Comparison of ENCODE assay signal across 23 cellular contexts in genomic region chr4:108140328-108140727, GRCh38. TPM values are rescaled to one million over a fixed set of nuclear protein-coding genes. Genes with fewer than 3 reads are reported as not detected.
A peak's percentile ranks its signal among the peaks of the same experiment; 100 is the strongest.
DNase-seq lines count a peak whose midpoint lies in the region; ATAC-seq and TF ChIP-seq lines count a peak whose summit lies in the region.
"Had no signal": no experiment of that assay in that cellular context is flagged by ENCODE, and none has a peak within 500 bp of the region (broad histone marks: within the 10 kb centered on the region; RNA-seq: fewer than 3 reads in every experiment).

No MANE protein-coding gene starts in this region.

- ATAC-seq in activated T-cell treated with anti-CD3 and anti-CD28 coated beads, Interleukin-2, amount 50 U/mL, for 72 hours (replicated peaks in 1 of 2) = no peak
- ATAC-seq in activated CD8-positive, alpha-beta T cell treated with anti-CD3 and anti-CD28 coated beads, Interleukin-2, amount 10 ng/mL, durations not matched to agents 7 days and 5 days = no peak
- ATAC-seq: HCT116, left lobe of liver, pancreas, right cardiac atrium had no signal

- no peak for DNase-seq in activated T-cell treated with anti-CD3 and anti-CD28 coated beads, Interleukin-2, amount 50 U/mL, for 72 hours
- DNase-seq in activated T-cell treated with anti-CD3 and anti-CD28 coated beads for 4 hours (no peak), nephron progenitor cell (no peak), GM10266 (ENCODE audit: extremely low spot score) (no peak), AML-193 (lab: John Stamatoyannopoulos, UW) (no peak), NCI-H2171 (lab: John Stamatoyannopoulos, UW) (no peak)
- DNase-seq in CD8-positive, alpha-beta memory T cell = peak in 1 of 5 donors; percentile 67
- DNase-seq in activated CD8-positive, alpha-beta T cell treated with anti-CD3 and anti-CD28 coated beads, Interleukin-2, amount 10 ng/mL, durations not matched to agents 7 days and 5 days = no peak
- DNase-seq: activated gamma-delta T cell treated with Interleukin-2 at 50 U/mL for 16 hours, cerebellar nuclear complex, foreskin fibroblast, GF-D8, mesendoderm, MG63, naive B cell, NCI-H1436 treated with DMSO at 0.1 percent for 48 hours, NCI-H510A treated with DMSO at 0.1 percent for 48 hours, pancreas, right cardiac atrium, substantia nigra, T-helper 9 cell had no signal

- H3K4me3 ChIP-seq in CD8-positive, alpha-beta memory T cell (ENCODE audit: low read length) = no peak overlapping the region
- H3K4me3 ChIP-seq: MG63, pancreas had no signal

- CTCF ChIA-PET in CD8-positive, alpha-beta memory T cell (lab: Charles Lee) = no interaction called here
- CTCF ChIA-PET in activated CD8-positive, alpha-beta T cell treated with anti-CD3 and anti-CD28 coated beads, Interleukin-2, amount 10 ng/mL, durations not matched to agents 7 days and 5 days (lab: Charles Lee) = interaction anchor here (0.9 to 1.9 kb wide), 3 partner anchors 20 to 432 kb away, joined by 3 to 7 read pairs (median 4); no protein-coding TSS in a partner anchor

- peaks cover 94% of the 10 kb centered on the region for H3K4me1 ChIP-seq in CD8-positive, alpha-beta memory T cell (ENCODE audit: insufficient read depth, low read length)
- H3K4me1 ChIP-seq: pancreas had no signal

- TF ChIP-seq CTCF in nephron progenitor cell (IDR thresholded peaks at IDR 0.05) (no peak), GM10266 (IDR thresholded peaks at IDR 0.05; ENCODE audit: control insufficient read depth, insufficient read depth, low read depth, missing control alignments) (no peak)

- peak overlapping the region; percentile 96 for H3K27ac Mint-ChIP-seq in activated T-cell treated with anti-CD3 and anti-CD28 coated beads, Interleukin-2, amount 50 U/mL, for 72 hours
- H3K27ac Mint-ChIP-seq in CD8-positive, alpha-beta memory T cell = peak overlapping the region in 6 of 8 donors; percentile 13 to 78 (median 56)
- peak overlapping the region; percentile 82 for H3K27ac Mint-ChIP-seq in activated CD8-positive, alpha-beta T cell treated with anti-CD3 and anti-CD28 coated beads, Interleukin-2, amount 10 ng/mL, durations not matched to agents 7 days and 5 days
- peak overlapping the region; percentile 68 for H3K27ac Mint-ChIP-seq in nephron progenitor cell

- H3K36me3 Mint-ChIP-seq in activated T-cell treated with anti-CD3 and anti-CD28 coated beads, Interleukin-2, amount 50 U/mL, for 72 hours (ENCODE audit: insufficient read depth in 2 of 2) = peaks cover 5 to 6% of the 10 kb centered on the region in 2 donors
- H3K36me3 Mint-ChIP-seq in CD8-positive, alpha-beta memory T cell = peaks cover 0 to 6% (median 3%) of the 10 kb centered on the region in 3 donors
- peaks cover 48% of the 10 kb centered on the region for H3K36me3 Mint-ChIP-seq in activated CD8-positive, alpha-beta T cell treated with anti-CD3 and anti-CD28 coated beads, Interleukin-2, amount 10 ng/mL, durations not matched to agents 7 days and 5 days (ENCODE audit: low read depth)
- H3K36me3 Mint-ChIP-seq in nephron progenitor cell (ENCODE audit: low read depth) = peaks cover 5% of the 10 kb centered on the region
- H3K36me3 Mint-ChIP-seq: naive B cell had no signal

- POLR2A ChIA-PET in CD8-positive, alpha-beta memory T cell (lab: Charles Lee) = no interaction called here
- POLR2A ChIA-PET in activated CD8-positive, alpha-beta T cell treated with anti-CD3 and anti-CD28 coated beads, Interleukin-2, amount 10 ng/mL, durations not matched to agents 7 days and 5 days (lab: Charles Lee) = interaction anchor here (0.7 to 3.1 kb wide), 6 partner anchors 11 to 105 kb away, joined by 3 to 15 read pairs (median 6); no protein-coding TSS in a partner anchor

- H3K9me3 ChIP-seq in CD8-positive, alpha-beta memory T cell (ENCODE audit: low read length) = no peaks in the 10 kb centered on the region
- H3K9me3 ChIP-seq: MG63, pancreas had no signal

- H3K4me3 Mint-ChIP-seq in activated T-cell treated with anti-CD3 and anti-CD28 coated beads, Interleukin-2, amount 50 U/mL, for 72 hours = peak overlapping the region; percentile 84 to 95
- peak overlapping the region in 4 of 7 donors; percentile 9 to 35 (median 34) for H3K4me3 Mint-ChIP-seq in CD8-positive, alpha-beta memory T cell
- peak overlapping the region; percentile 69 for H3K4me3 Mint-ChIP-seq in activated CD8-positive, alpha-beta T cell treated with anti-CD3 and anti-CD28 coated beads, Interleukin-2, amount 10 ng/mL, durations not matched to agents 7 days and 5 days
- peak overlapping the region; percentile 28 for H3K4me3 Mint-ChIP-seq in nephron progenitor cell
- H3K4me3 Mint-ChIP-seq: naive B cell had no signal

- H3K27me3 Mint-ChIP-seq in activated T-cell treated with anti-CD3 and anti-CD28 coated beads, Interleukin-2, amount 50 U/mL, for 72 hours (ENCODE audit: low read depth) = no peaks in the 10 kb centered on the region
- peaks cover under 1 to 1% of the 10 kb centered on the region in 2 donors for H3K27me3 Mint-ChIP-seq in CD8-positive, alpha-beta memory T cell
- no peaks in the 10 kb centered on the region for H3K27me3 Mint-ChIP-seq in activated CD8-positive, alpha-beta T cell treated with anti-CD3 and anti-CD28 coated beads, Interleukin-2, amount 10 ng/mL, durations not matched to agents 7 days and 5 days (ENCODE audit: low read depth)
- no peaks in the 10 kb centered on the region for H3K27me3 Mint-ChIP-seq in nephron progenitor cell (ENCODE audit: low read depth, poor library complexity)
- H3K27me3 Mint-ChIP-seq: naive B cell had no signal

- H3K4me1 Mint-ChIP-seq in activated T-cell treated with anti-CD3 and anti-CD28 coated beads, Interleukin-2, amount 50 U/mL, for 72 hours (ENCODE audit: low read depth) = peaks cover 99% of the 10 kb centered on the region
- H3K4me1 Mint-ChIP-seq in CD8-positive, alpha-beta memory T cell = peaks cover 72 to 94% (median 79%) of the 10 kb centered on the region in 3 donors
- peaks cover 90% of the 10 kb centered on the region for H3K4me1 Mint-ChIP-seq in activated CD8-positive, alpha-beta T cell treated with anti-CD3 and anti-CD28 coated beads, Interleukin-2, amount 10 ng/mL, durations not matched to agents 7 days and 5 days (ENCODE audit: low read depth)
- peaks cover 91% of the 10 kb centered on the region for H3K4me1 Mint-ChIP-seq in nephron progenitor cell

- no peaks in the 10 kb centered on the region for H3K9me3 Mint-ChIP-seq in activated T-cell treated with anti-CD3 and anti-CD28 coated beads, Interleukin-2, amount 50 U/mL, for 72 hours
- no peaks in the 10 kb centered on the region for H3K9me3 Mint-ChIP-seq in CD8-positive, alpha-beta memory T cell
- no peaks in the 10 kb centered on the region for H3K9me3 Mint-ChIP-seq in activated CD8-positive, alpha-beta T cell treated with anti-CD3 and anti-CD28 coated beads, Interleukin-2, amount 10 ng/mL, durations not matched to agents 7 days and 5 days (ENCODE audit: insufficient read depth)
- H3K9me3 Mint-ChIP-seq in nephron progenitor cell = no peaks in the 10 kb centered on the region
- H3K9me3 Mint-ChIP-seq: naive B cell had no signal

- no peak overlapping the region for H3K27ac ChIP-seq in CD8-positive, alpha-beta memory T cell (ENCODE audit: low read depth, low read length)
- H3K27ac ChIP-seq: pancreas had no signal

- no peaks in the 10 kb centered on the region for H3K36me3 ChIP-seq in CD8-positive, alpha-beta memory T cell (ENCODE audit: insufficient read depth, low read length)
- H3K36me3 ChIP-seq: MG63, pancreas had no signal

- H3K27me3 ChIP-seq in CD8-positive, alpha-beta memory T cell (ENCODE audit: insufficient read depth, low read length, poor library complexity, severe bottlenecking) = no peaks in the 10 kb centered on the region
- H3K27me3 ChIP-seq: MG63, pancreas had no signal

RNA-seq across cellular contexts. Expression of gene LEF1, which starts 28.4 kb away (rescaled TPM):
- 100 to 1,000 TPM; 130 to 175 TPM for total RNA-seq in activated T-cell treated with anti-CD3 and anti-CD28 coated beads, Interleukin-2, amount 50 U/mL, for 72 hours
- 10 to 100 TPM; 53.2 to 55.1 TPM for total RNA-seq in CD8-positive, alpha-beta memory T cell
- polyA plus RNA-seq in CD8-positive, alpha-beta memory T cell = 230 TPM
- total RNA-seq in activated CD8-positive, alpha-beta T cell treated with anti-CD3 and anti-CD28 coated beads, Interleukin-2, amount 10 ng/mL, durations not matched to agents 7 days and 5 days = 100 to 1,000 TPM; 205 to 246 TPM

Comparison
In these comparisons a context has a peak if more than half of its experiments do, and no peak if none do; other contexts are left out.
1. H3K4me3 Mint-ChIP-seq: peak in every context shown above with its lines; median percentile 90 in activated T-cell treated with anti-CD3 and anti-CD28 coated beads, Interleukin-2, amount 50 U/mL, for 72 hours; 69 in activated CD8-positive, alpha-beta T cell treated with anti-CD3 and anti-CD28 coated beads, Interleukin-2, amount 10 ng/mL, durations not matched to agents 7 days and 5 days; 34 in CD8-positive, alpha-beta memory T cell; 28 in nephron progenitor cell.